8 cellular contexts compared by ENCODE assay signal in genomic region chr7:137932881-137933269, GRCh38.
DNase-seq lines count a peak whose midpoint lies in the region; ATAC-seq, FAIRE-seq and TF ChIP-seq lines count a peak whose summit lies in the region.
"Had no signal": no experiment of that assay in that cellular context is flagged by ENCODE, and none has a peak within 500 bp of the region (broad histone marks: within the 10 kb centered on the region; RNA-seq: fewer than 3 reads in every experiment).

No MANE protein-coding gene starts in this region.

- H3K9me3 ChIP-seq in breast epithelium (no peaks in the 10 kb centered on the region), thoracic aorta (no peaks in the 10 kb centered on the region)

- TF ChIP-seq CTCF in HL-60 (IDR thresholded peaks at IDR 0.05; ENCODE audit: insufficient read depth, low read length) = no peak
- no peak for TF ChIP-seq CTCF in breast epithelium (IDR thresholded peaks at IDR 0.05)
- TF ChIP-seq CTCF in thoracic aorta (IDR thresholded peaks at IDR 0.05) = no peak

- H3K4me3 ChIP-seq in HL-60 (replicated peaks; ENCODE audit: insufficient read depth, low read length) (no peak overlapping the region), breast epithelium (peak overlapping the region in 2 of 3 donors; percentile 6 to 23), thoracic aorta (peak overlapping the region; percentile 17)

- ATAC-seq in left colon (peak; percentile 26), thoracic aorta (ENCODE audit: insufficient number of reproducible peaks, low FRiP score, low read depth) (peak; percentile 71)

- peak in 1 of 2 experiments; percentile 37 for DNase-seq in HL-60 (ENCODE audit: low read depth in 1 of 2, low spot score in 1 of 2)
- no peak for DNase-seq in breast epithelium (ENCODE audit: low spot score in 2 of 2)
- no peak for DNase-seq in left colon
- DNase-seq in thoracic aorta (ENCODE audit: low spot score) = no peak
- no peak for DNase-seq in urothelium cell line (ENCODE audit: low spot score)
- no peak for DNase-seq in activated CD4-positive, alpha-beta T cell treated with anti-CD3 and anti-CD28 coated beads, Interleukin-2, amount 50 U/mL, for 48 hours
- DNase-seq in germinal center (ENCODE audit: low spot score) = no peak
- DNase-seq: NCI-H146 had no signal

- no peaks in the 10 kb centered on the region for H3K27me3 ChIP-seq in HL-60 (ENCODE audit: insufficient read depth, poor library complexity, severe bottlenecking)
- no peaks in the 10 kb centered on the region for H3K27me3 ChIP-seq in breast epithelium
- H3K27me3 ChIP-seq in thoracic aorta (replicated peaks; ENCODE audit: insufficient read depth) = no peaks in the 10 kb centered on the region

- intact Hi-C loops in breast epithelium (cut with DNase I; ENCODE audit: low total_unique reads) = loop anchor here (1.0 kb wide), 1 partner anchor 10 kb away; no protein-coding TSS in a partner anchor
- intact Hi-C loops in left colon (cut with DNase I, micrococcal nuclease) = no loop called here

- H3K36me3 ChIP-seq in breast epithelium (no peaks in the 10 kb centered on the region), thoracic aorta (no peaks in the 10 kb centered on the region)

- peak overlapping the region; percentile 43 for H3K27ac ChIP-seq in HL-60 (replicated peaks)
- H3K27ac ChIP-seq in breast epithelium = peak overlapping the region; percentile 83
- peak overlapping the region; percentile 82 to 84 for H3K27ac ChIP-seq in thoracic aorta

- TF ChIP-seq POLR2A in breast epithelium (IDR thresholded peaks at IDR 0.05) = no peak

- H3K4me1 ChIP-seq in breast epithelium (peaks cover 5 to 30% of the 10 kb centered on the region in 2 donors), thoracic aorta (ENCODE audit: control insufficient read depth in 1 of 2, low read depth in 2 of 2) (peaks cover 55 to 71% of the 10 kb centered on the region in 2 donors)

- no peak for FAIRE-seq in urothelium cell line (lab: Jason Lieb, UNC)
